ENCODE assay signal across 8 cellular contexts in genomic region chr4:107034091-107034698, GRCh38. TPM values are rescaled to one million over a fixed set of nuclear protein-coding genes. Genes with fewer than 3 reads are reported as not detected.
DNase-seq lines count a peak whose midpoint lies in the region; ATAC-seq and TF ChIP-seq lines count a peak whose summit lies in the region.

No MANE protein-coding gene starts in this region.

- H3K4me3 Mint-ChIP-seq in activated T-helper 17 cell treated with anti-CD3 and anti-CD28 coated beads, Interleukin-2, amount 50 U/mL, for 72 hours = peak overlapping the region; percentile 84

- intact Hi-C loops in sigmoid colon (cut with DNase I) (loop anchor here (1.0 to 10.0 kb wide), 2 partner anchors 632 to 669 kb away; partner anchors contain the start of gene GIMD1), colonic mucosa (cut with DNase I) (no loop called here)

- H3K36me3 ChIP-seq in BE2C = no peaks in the 10 kb centered on the region
- no peaks in the 10 kb centered on the region for H3K36me3 ChIP-seq in iPS DF 6.9 (ENCODE audit: control insufficient read depth, insufficient read depth, low read length)
- H3K36me3 ChIP-seq in sigmoid colon = no peaks in the 10 kb centered on the region
- no peaks in the 10 kb centered on the region for H3K36me3 ChIP-seq in colonic mucosa

- H3K9me3 ChIP-seq in BE2C (no peaks in the 10 kb centered on the region), iPS DF 6.9 (ENCODE audit: control insufficient read depth, insufficient read depth, low read length) (no peaks in the 10 kb centered on the region), sigmoid colon (no peaks in the 10 kb centered on the region), colonic mucosa (no peaks in the 10 kb centered on the region)

- H3K27me3 ChIP-seq in BE2C (peaks cover 69% of the 10 kb centered on the region), iPS DF 6.9 (ENCODE audit: control insufficient read depth, insufficient read depth, low read length) (peaks cover 33% of the 10 kb centered on the region), sigmoid colon (peaks cover 0 to 54% (median 2%) of the 10 kb centered on the region in 3 donors), colonic mucosa (peaks cover 32% of the 10 kb centered on the region)

- H3K27me3 Mint-ChIP-seq in activated T-helper 17 cell treated with anti-CD3 and anti-CD28 coated beads, Interleukin-2, amount 50 U/mL, for 72 hours = peaks cover 54% of the 10 kb centered on the region

- no CpG with 5 or more reads among the region's 35 CpGs for WGBS in iPS DF 6.9 (ENCODE audit: insufficient coverage, insufficient read length)
- 2 to 10% methylated on average over 35 of the region's 35 CpGs for WGBS in sigmoid colon, 2 donors

- H3K27ac ChIP-seq in iPS DF 6.9 (ENCODE audit: low read length) (no peak overlapping the region), sigmoid colon (peak overlapping the region in 3 of 4 donors; percentile 32 to 61 (median 39)), colonic mucosa (no peak overlapping the region)

- peak; percentile 58 for ATAC-seq in activated T-helper 17 cell treated with anti-CD3 and anti-CD28 coated beads, Interleukin-2, amount 50 U/mL, for 72 hours (replicated peaks)
- no peak for ATAC-seq in HG02870 (IDR thresholded peaks at IDR 0.05; ENCODE audit: unreplicated experiment)

- H3K9ac ChIP-seq in colonic mucosa (ENCODE audit: low read depth in 2 of 2, low read length in 2 of 2) = no peak overlapping the region

- TF ChIP-seq POLR2A in sigmoid colon (IDR thresholded peaks at IDR 0.05) = no peak

- no peaks in the 10 kb centered on the region for H3K9me3 Mint-ChIP-seq in activated T-helper 17 cell treated with anti-CD3 and anti-CD28 coated beads, Interleukin-2, amount 50 U/mL, for 72 hours

- no peak overlapping the region for H3K27ac Mint-ChIP-seq in activated T-helper 17 cell treated with anti-CD3 and anti-CD28 coated beads, Interleukin-2, amount 50 U/mL, for 72 hours

- peak overlapping the region; percentile 59 for H3K4me3 ChIP-seq in BE2C (ENCODE audit: low read depth, low read length)
- peak overlapping the region; percentile 33; the same call in 1 of the 2 replicates for H3K4me3 ChIP-seq in iPS DF 6.9 (ENCODE audit: low read length)
- peak overlapping the region; percentile 25 to 50 (median 46) for H3K4me3 ChIP-seq in sigmoid colon
- no peak overlapping the region for H3K4me3 ChIP-seq in colonic mucosa

- no peak for TF ChIP-seq EP300 in sigmoid colon (IDR thresholded peaks at IDR 0.05)

- H3K4me1 Mint-ChIP-seq in activated T-helper 17 cell treated with anti-CD3 and anti-CD28 coated beads, Interleukin-2, amount 50 U/mL, for 72 hours = peaks cover 16% of the 10 kb centered on the region

- TF ChIP-seq CTCF in BE2C (IDR thresholded peaks at IDR 0.05; ENCODE audit: low read depth, low read length) = peak; percentile 69
- peak in 2 of 4 experiments; percentile 10 to 27 for TF ChIP-seq CTCF in sigmoid colon (IDR thresholded peaks at IDR 0.05)
- no peak for TF ChIP-seq CTCF in colonic mucosa (IDR thresholded peaks at IDR 0.05)

- peaks cover 9% of the 10 kb centered on the region for H3K36me3 Mint-ChIP-seq in activated T-helper 17 cell treated with anti-CD3 and anti-CD28 coated beads, Interleukin-2, amount 50 U/mL, for 72 hours (ENCODE audit: low read depth)

- no peaks in the 10 kb centered on the region for H3K4me1 ChIP-seq in BE2C
- H3K4me1 ChIP-seq in iPS DF 6.9 (ENCODE audit: control insufficient read depth, insufficient read depth, low read length) = no peaks in the 10 kb centered on the region
- H3K4me1 ChIP-seq in sigmoid colon = peaks cover 0 to 41% (median 38%) of the 10 kb centered on the region in 4 donors
- no peaks in the 10 kb centered on the region for H3K4me1 ChIP-seq in colonic mucosa

- DNase-seq in BE2C (peak; percentile 74), LHCN-M2 (ENCODE audit: low read depth) (peak; percentile 55), iPS DF 6.9 (ENCODE audit: low read depth, low spot score) (no peak), sigmoid colon (peak; percentile 74), SW480 (ENCODE audit: low spot score) (no peak), colonic mucosa (no peak)

RNA-seq across cellular contexts. Expression of gene DKK2, which starts 1.9 kb away (rescaled TPM):
- not detected for polyA plus RNA-seq in BE2C (2012; ENCODE audit: insufficient read depth, insufficient read length, low read depth)
- 0.58 and 0.63 TPM in 2 replicates for total RNA-seq in LHCN-M2 (2014; rRNA removed)
- 0.47 TPM for polyA plus RNA-seq in LHCN-M2 (2012)
- total RNA-seq in activated T-helper 17 cell treated with anti-CD3 and anti-CD28 coated beads, Interleukin-2, amount 50 U/mL, for 72 hours = under 1 TPM in 1 of 2 donors, not detected in 1; 0.19 TPM
- 1 to 10 TPM; 2.6 to 9.1 (median 3.6) TPM for total RNA-seq in sigmoid colon
- polyA plus RNA-seq in sigmoid colon = under 1 TPM in 1 of 3 donors, not detected in 2; 0.35 TPM
- under 1 TPM in 1 of 2 donors, not detected in 1; 0.56 TPM for total RNA-seq in colonic mucosa

Comparison
In these comparisons a context has a peak if more than half of its experiments do, and no peak if none do; other contexts are left out.
1. DNase-seq: peak in BE2C (single experiment), LHCN-M2 (single experiment) and sigmoid colon (single experiment); none in iPS DF 6.9 (single experiment), SW480 (single experiment) and colonic mucosa (single experiment).
2. H3K27ac ChIP-seq: peak in sigmoid colon (3 of 4); none in iPS DF 6.9 (single experiment) and colonic mucosa (single experiment).